ENCODE assay signal across 36 cellular contexts in genomic region chr3:132881756-132882409, GRCh38.
"Had no signal": no experiment of that assay in that cellular context is flagged by ENCODE, and none has a peak within 500 bp of the region (broad histone marks: within the 10 kb centered on the region; RNA-seq: fewer than 3 reads in every experiment).

No MANE protein-coding gene starts in this region.

- H3K4me1 Mint-ChIP-seq: activated naive CD4-positive, alpha-beta T cell treated with anti-CD3 and anti-CD28 coated beads, Interleukin-2, amount 50 U/mL, for 24 hours; nephron progenitor cell; stimulated activated naive CD8-positive, alpha-beta T cell treated with anti-CD3 and anti-CD28 coated beads, Interleukin-15, amount 100 ng/mL, for 72 hours; T-helper 17 cell had no signal

- H3K9me3 Mint-ChIP-seq: activated CD4-positive, alpha-beta memory T cell treated with anti-CD3 and anti-CD28 coated beads for 36 hours; activated naive CD4-positive, alpha-beta T cell treated with anti-CD3 and anti-CD28 coated beads, Interleukin-2, amount 50 U/mL, for 24 hours; activated T-helper 1 cell treated with anti-CD3 and anti-CD28 coated beads, Interleukin-12 subunit alpha, Interleukin-12 subunit beta, Interleukin-2, Interleukin-4 antibody, amounts not matched to agents 30 ng/mL and 10 ng/mL and 1 ng/mL, durations not matched to agents 14 hours and 24 hours and 36 hours; nephron progenitor cell had no signal

- H3K27me3 ChIP-seq: body of pancreas, cardiac muscle cell, dorsolateral prefrontal cortex, pancreas, sigmoid colon, upper lobe of right lung had no signal

- H3K36me3 Mint-ChIP-seq: activated CD4-positive, alpha-beta memory T cell treated with anti-CD3 and anti-CD28 coated beads for 36 hours; activated naive CD4-positive, alpha-beta T cell treated with anti-CD3 and anti-CD28 coated beads, Interleukin-2, amount 50 U/mL, for 24 hours; stimulated activated effector memory CD8-positive, alpha-beta T cell treated with anti-CD3 and anti-CD28 coated beads, Interleukin-12 subunit alpha, Interleukin-12 subunit beta, amount 100 ng/mL, for 72 hours had no signal

- H3K4me1 ChIP-seq: body of pancreas, pancreas, prostate gland, sigmoid colon, upper lobe of right lung had no signal

- H3K4me3 ChIP-seq: body of pancreas, cardiac muscle cell, coronary artery, dorsolateral prefrontal cortex, mucosa of descending colon, pancreas, prostate gland, sigmoid colon, upper lobe of right lung had no signal

- H3K27me3 Mint-ChIP-seq: T-helper 17 cell had no signal

- H3K36me3 ChIP-seq: cardiac muscle cell, pancreas, prostate gland, sigmoid colon, upper lobe of right lung, WERI-Rb-1 had no signal

- H3K27ac ChIP-seq: body of pancreas, cardiac muscle cell, coronary artery, dorsolateral prefrontal cortex, pancreas, prostate gland, sigmoid colon, upper lobe of right lung, WERI-Rb-1 had no signal

- H3K4me3 Mint-ChIP-seq: activated CD4-positive, alpha-beta memory T cell treated with anti-CD3 and anti-CD28 coated beads for 36 hours; activated naive CD4-positive, alpha-beta T cell treated with anti-CD3 and anti-CD28 coated beads, Interleukin-2, amount 50 U/mL, for 24 hours; activated T-helper 1 cell treated with anti-CD3 and anti-CD28 coated beads, Interleukin-12 subunit alpha, Interleukin-12 subunit beta, Interleukin-2, Interleukin-4 antibody, amounts not matched to agents 30 ng/mL and 10 ng/mL and 1 ng/mL, durations not matched to agents 14 hours and 24 hours and 36 hours; nephron progenitor cell; stimulated activated effector memory CD8-positive, alpha-beta T cell treated with anti-CD3 and anti-CD28 coated beads, Interleukin-12 subunit alpha, Interleukin-12 subunit beta, amount 100 ng/mL, for 72 hours; stimulated activated naive CD8-positive, alpha-beta T cell treated with anti-CD3 and anti-CD28 coated beads, Interleukin-15, amount 100 ng/mL, for 72 hours; T-helper 17 cell had no signal

- H3K9me3 ChIP-seq: body of pancreas, mucosa of descending colon, pancreas, prostate gland, sigmoid colon, upper lobe of right lung had no signal

- DNase-seq: activated CD4-positive, alpha-beta memory T cell treated with anti-CD3 and anti-CD28 coated beads for 36 hours; activated CD4-positive, alpha-beta T cell treated with anti-CD3 and anti-CD28 coated beads for 48 hours; activated CD8-positive, alpha-beta memory T cell treated with anti-CD3 and anti-CD28 coated beads, Interleukin-2, amount 50 U/mL, for 4 hours; activated gamma-delta T cell treated with Interleukin-2 at 50 U/mL for 16 hours; activated T-cell treated with anti-CD3 and anti-CD28 coated beads, Interleukin-2, amount 50 U/mL, for 1 hour; body of pancreas; cerebellar nuclear complex; dorsolateral prefrontal cortex; effector memory CD4-positive, alpha-beta T cell; foreskin fibroblast; head of caudate nucleus; hippocampal formation; left cardiac atrium; left ventricle myocardium superior; mucosa of descending colon; nephron progenitor cell; nucleus accumbens; pancreas; retina; sigmoid colon; stimulated activated CD4-positive, alpha-beta T cell treated with anti-CD3 and anti-CD28 coated beads, Interleukin-4, amount 100 ng/mL, for 24 hours; stimulated activated naive CD8-positive, alpha-beta T cell treated with anti-CD3 and anti-CD28 coated beads, Interleukin-15, amount 100 ng/mL, for 72 hours; substantia nigra; T-helper 17 cell; T1000; upper lobe of right lung; WERI-Rb-1 had no signal

- FAIRE-seq: keratinocyte, pancreas, small intestine had no signal

- H3K27ac Mint-ChIP-seq: activated CD4-positive, alpha-beta memory T cell treated with anti-CD3 and anti-CD28 coated beads for 36 hours; activated naive CD4-positive, alpha-beta T cell treated with anti-CD3 and anti-CD28 coated beads, Interleukin-2, amount 50 U/mL, for 24 hours; activated T-helper 1 cell treated with anti-CD3 and anti-CD28 coated beads, Interleukin-12 subunit alpha, Interleukin-12 subunit beta, Interleukin-2, Interleukin-4 antibody, amounts not matched to agents 30 ng/mL and 10 ng/mL and 1 ng/mL, durations not matched to agents 14 hours and 24 hours and 36 hours; nephron progenitor cell; stimulated activated effector memory CD8-positive, alpha-beta T cell treated with anti-CD3 and anti-CD28 coated beads, Interleukin-12 subunit alpha, Interleukin-12 subunit beta, amount 100 ng/mL, for 72 hours; stimulated activated naive CD8-positive, alpha-beta T cell treated with anti-CD3 and anti-CD28 coated beads, Interleukin-15, amount 100 ng/mL, for 72 hours; T-helper 17 cell had no signal

- ATAC-seq: activated CD4-positive, CD25-positive, alpha-beta regulatory T cell treated with anti-CD3 and anti-CD28 coated beads, Interleukin-2, amount 50 U/mL, for 24 hours; body of pancreas; left ventricle myocardium superior; mucosa of descending colon; pancreas; T-helper 17 cell; upper lobe of right lung had no signal
